In genomic region chr12:14921218-14921617, GRCh38 we compare ENCODE assay signal across 15 cellular contexts. TPM values are rescaled to one million over a fixed set of nuclear protein-coding genes. Genes with fewer than 3 reads are reported as not detected.
A peak's percentile ranks its signal among the peaks of the same experiment; 100 is the strongest.
DNase-seq lines count a peak whose midpoint lies in the region; ATAC-seq and TF ChIP-seq lines count a peak whose summit lies in the region.
"Had no signal": no experiment of that assay in that cellular context is flagged by ENCODE, and none has a peak within 500 bp of the region (broad histone marks: within the 10 kb centered on the region; RNA-seq: fewer than 3 reads in every experiment).

No MANE protein-coding gene starts in this region.

- peak overlapping the region; percentile 69 for H3K27ac Mint-ChIP-seq in activated naive CD4-positive, alpha-beta T cell treated with anti-CD3 and anti-CD28 coated beads, Interleukin-2, amount 10 ng/mL, durations not matched to agents 7 days and 5 days
- H3K27ac Mint-ChIP-seq in T-cell: peak overlapping the region; percentile 81 to 87
- H3K27ac Mint-ChIP-seq in stimulated activated memory B cell treated with anti-CD40 and anti-IgM and Interleukin-4, amounts not matched to agents 10 μg/mL and 1 μg/mL and 100 μg/mL, for 72 hours: peak overlapping the region; percentile 70

- ATAC-seq in HG02798 (IDR thresholded peaks at IDR 0.05; ENCODE audit: poor library complexity, unreplicated experiment) (peak; percentile 78), T-cell (replicated peaks in 1 of 4) (peak in 2 of 4 experiments; percentile 20 to 22)
- ATAC-seq in stimulated activated memory B cell treated with anti-CD40 and anti-IgM and Interleukin-4, amounts not matched to agents 10 μg/mL and 1 μg/mL and 100 μg/mL, for 72 hours: no peak
- ATAC-seq: K562 had no signal

- peaks cover 61% of the 10 kb centered on the region for H3K36me3 Mint-ChIP-seq in activated naive CD4-positive, alpha-beta T cell treated with anti-CD3 and anti-CD28 coated beads, Interleukin-2, amount 10 ng/mL, durations not matched to agents 7 days and 5 days
- peaks cover 49% of the 10 kb centered on the region for H3K36me3 Mint-ChIP-seq in T-cell
- H3K36me3 Mint-ChIP-seq in stimulated activated memory B cell treated with anti-CD40 and anti-IgM and Interleukin-4, amounts not matched to agents 10 μg/mL and 1 μg/mL and 100 μg/mL, for 72 hours: peaks cover 41% of the 10 kb centered on the region

- no peaks in the 10 kb centered on the region for H3K9me3 Mint-ChIP-seq in activated naive CD4-positive, alpha-beta T cell treated with anti-CD3 and anti-CD28 coated beads, Interleukin-2, amount 10 ng/mL, durations not matched to agents 7 days and 5 days
- no peaks in the 10 kb centered on the region for H3K9me3 Mint-ChIP-seq in T-cell
- H3K9me3 Mint-ChIP-seq in stimulated activated memory B cell treated with anti-CD40 and anti-IgM and Interleukin-4, amounts not matched to agents 10 μg/mL and 1 μg/mL and 100 μg/mL, for 72 hours: peaks cover 3% of the 10 kb centered on the region
- H3K9me3 Mint-ChIP-seq: activated CD4-positive, alpha-beta memory T cell treated with anti-CD3 and anti-CD28 coated beads for 36 hours had no signal

- H3K4me3 Mint-ChIP-seq in activated naive CD4-positive, alpha-beta T cell treated with anti-CD3 and anti-CD28 coated beads, Interleukin-2, amount 10 ng/mL, durations not matched to agents 7 days and 5 days: no peak overlapping the region
- peak overlapping the region in 1 of 3 donors; percentile 27 for H3K4me3 Mint-ChIP-seq in T-cell
- no peak overlapping the region for H3K4me3 Mint-ChIP-seq in stimulated activated memory B cell treated with anti-CD40 and anti-IgM and Interleukin-4, amounts not matched to agents 10 μg/mL and 1 μg/mL and 100 μg/mL, for 72 hours
- H3K4me3 Mint-ChIP-seq: activated CD4-positive, alpha-beta memory T cell treated with anti-CD3 and anti-CD28 coated beads for 36 hours had no signal

- no peak for TF ChIP-seq CTCF in GM10266 (IDR thresholded peaks at IDR 0.05; ENCODE audit: control insufficient read depth, insufficient read depth, low read depth, missing control alignments)

- H3K27me3 Mint-ChIP-seq in activated naive CD4-positive, alpha-beta T cell treated with anti-CD3 and anti-CD28 coated beads, Interleukin-2, amount 10 ng/mL, durations not matched to agents 7 days and 5 days: no peaks in the 10 kb centered on the region
- no peaks in the 10 kb centered on the region for H3K27me3 Mint-ChIP-seq in T-cell
- H3K27me3 Mint-ChIP-seq in stimulated activated memory B cell treated with anti-CD40 and anti-IgM and Interleukin-4, amounts not matched to agents 10 μg/mL and 1 μg/mL and 100 μg/mL, for 72 hours: no peaks in the 10 kb centered on the region
- H3K27me3 Mint-ChIP-seq: activated CD4-positive, alpha-beta memory T cell treated with anti-CD3 and anti-CD28 coated beads for 36 hours had no signal

- DNase-seq in activated naive CD4-positive, alpha-beta T cell treated with anti-CD3 and anti-CD28 coated beads, Interleukin-2, amount 10 ng/mL, durations not matched to agents 7 days and 5 days: no peak
- DNase-seq in activated naive CD4-positive, alpha-beta T cell (lab: John Stamatoyannopoulos, UW): no peak
- DNase-seq in T-cell: no peak
- no peak for DNase-seq in GM10266 (ENCODE audit: extremely low spot score)
- no peak for DNase-seq in anterior cingulate cortex (lab: John Stamatoyannopoulos, UW)
- no peak for DNase-seq in NCI-H1436 treated with DMSO at 0.1 percent for 48 hours (lab: John Stamatoyannopoulos, UW)
- DNase-seq: activated CD4-positive, alpha-beta memory T cell treated with anti-CD3 and anti-CD28 coated beads for 36 hours; DMS 273 treated with DMSO at 0.1 percent for 48 hours; head of caudate nucleus; NCI-H526; RPMI8226; upper lobe of left lung had no signal

- H3K4me1 Mint-ChIP-seq in activated naive CD4-positive, alpha-beta T cell treated with anti-CD3 and anti-CD28 coated beads, Interleukin-2, amount 10 ng/mL, durations not matched to agents 7 days and 5 days: peaks cover 17% of the 10 kb centered on the region
- peaks cover 19 to 26% (median 25%) of the 10 kb centered on the region in 3 donors for H3K4me1 Mint-ChIP-seq in T-cell
- peaks cover 26% of the 10 kb centered on the region for H3K4me1 Mint-ChIP-seq in stimulated activated memory B cell treated with anti-CD40 and anti-IgM and Interleukin-4, amounts not matched to agents 10 μg/mL and 1 μg/mL and 100 μg/mL, for 72 hours

- POLR2A ChIA-PET in T-cell (lab: Charles Lee): interaction anchor here (0.6 to 1.1 kb wide), 3 partner anchors 10 to 142 kb away, joined by 3 to 4 read pairs (median 3); no protein-coding TSS in a partner anchor

- CTCF ChIA-PET in activated naive CD4-positive, alpha-beta T cell treated with anti-CD3 and anti-CD28 coated beads, Interleukin-2, amount 10 ng/mL, durations not matched to agents 7 days and 5 days (lab: Charles Lee): interaction anchor here (1.0 to 1.8 kb wide), 3 partner anchors 15 to 74 kb away, joined by 3 to 6 read pairs (median 4); no protein-coding TSS in a partner anchor
- CTCF ChIA-PET in T-cell (lab: Charles Lee): interaction anchor here (0.6 to 1.3 kb wide), 3 partner anchors 63 to 217 kb away, joined by 3 to 4 read pairs (median 3); no protein-coding TSS in a partner anchor

RNA-seq across cellular contexts. Expression of gene ERP27, which starts 17.1 kb away (rescaled TPM):
- 10 to 100 TPM; 11.1 to 21.8 (median 14.7) TPM for total RNA-seq in T-cell

RNA-seq across cellular contexts. Expression of gene MGP, which starts 35.6 kb away (rescaled TPM):
- 1 to 10 TPM; 1.5 to 4.0 (median 2.2) TPM for total RNA-seq in T-cell
- total RNA-seq: activated CD4-positive, alpha-beta memory T cell treated with anti-CD3 and anti-CD28 coated beads for 36 hours had no signal

RNA-seq across cellular contexts. Expression of gene ARHGDIB, which starts 40.2 kb away (rescaled TPM):
- 100 to 1,000 TPM; 722 to 938 (median 785) TPM for total RNA-seq in T-cell

RNA-seq across cellular contexts. Expression of gene PDE6H, which starts 51.6 kb away (rescaled TPM):
- not detected for total RNA-seq in T-cell
- total RNA-seq: activated CD4-positive, alpha-beta memory T cell treated with anti-CD3 and anti-CD28 coated beads for 36 hours; K562; upper lobe of left lung had no signal
